ENCODE assay signal across 18 cellular contexts in the genomic region with DNA sequence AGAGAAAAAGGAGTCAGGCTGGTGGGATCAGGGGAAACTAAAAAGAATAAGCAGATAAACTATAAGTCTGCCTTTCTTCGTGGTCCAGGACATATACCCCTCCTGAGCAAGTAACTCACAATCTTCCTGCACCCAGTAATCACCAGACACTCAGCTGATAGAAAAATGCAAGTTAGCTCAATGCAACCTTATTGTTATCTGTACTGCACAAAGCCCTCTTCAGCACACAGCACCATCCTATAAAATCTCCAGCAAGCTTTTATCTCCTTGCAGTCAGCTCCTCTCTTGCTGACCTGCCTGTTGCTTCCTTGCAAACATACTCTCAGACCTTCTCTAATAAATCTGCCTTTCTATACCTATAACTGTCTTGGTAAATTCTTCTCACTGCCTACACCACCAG. TPM values are rescaled to one million over a fixed set of nuclear protein-coding genes. Genes with fewer than 3 reads are reported as not detected.
"Had no signal": no experiment of that assay in that cellular context is flagged by ENCODE, and none has a peak within 500 bp of the region (broad histone marks: within the 10 kb centered on the region; RNA-seq: fewer than 3 reads in every experiment).

No MANE protein-coding gene starts in this region.

- H3K36me3 ChIP-seq: ovary, right atrium auricular region, sigmoid colon had no signal

- H3K4me3 ChIP-seq: esophagus squamous epithelium, ovary, right atrium auricular region, sigmoid colon, skin epidermis had no signal

- H3K9me3 Mint-ChIP-seq: effector memory CD8-positive, alpha-beta T cell; naive thymus-derived CD8-positive, alpha-beta T cell; neural crest cell; type B pancreatic cell had no signal

- H3K27me3 Mint-ChIP-seq: effector memory CD8-positive, alpha-beta T cell; naive thymus-derived CD8-positive, alpha-beta T cell; type B pancreatic cell had no signal

- FAIRE-seq: urothelium cell line had no signal

- H3K27me3 ChIP-seq: esophagus squamous epithelium, ovary, right atrium auricular region, sigmoid colon had no signal

- H3K27ac ChIP-seq: epithelial cell of prostate, esophagus squamous epithelium, ovary, right atrium auricular region, sigmoid colon, skin epidermis had no signal

- DNase-seq: effector memory CD8-positive, alpha-beta T cell; esophagus squamous epithelium; foreskin fibroblast; naive thymus-derived CD8-positive, alpha-beta T cell; ovary; stimulated activated CD4-positive, alpha-beta T cell treated with anti-CD3 and anti-CD28 coated beads, Interleukin-12 subunit alpha, Interleukin-12 subunit beta, amount 100 ng/mL, for 4 hours; stimulated activated naive CD4-positive, alpha-beta T cell treated with Interleukin-2 at 50 U/mL for 16 hours had no signal

- H3K27ac Mint-ChIP-seq: effector memory CD8-positive, alpha-beta T cell; naive thymus-derived CD8-positive, alpha-beta T cell; type B pancreatic cell had no signal

- H3K9me3 ChIP-seq: esophagus squamous epithelium, ovary, right atrium auricular region, sigmoid colon had no signal

- H3K4me3 Mint-ChIP-seq: effector memory CD8-positive, alpha-beta T cell; naive thymus-derived CD8-positive, alpha-beta T cell; neural crest cell; type B pancreatic cell had no signal

RNA-seq across cellular contexts. Expression of a gene that starts 12.2 kb away (rescaled TPM):
- total RNA-seq: lung microvascular endothelial cell, mesenteric fat pad, neural crest cell, posterior vena cava, right atrium auricular region, sigmoid colon had no signal
- polyA plus RNA-seq: liver, ovary had no signal
